In genomic region chr22:47613606-47614350, GRCh38 we compare ENCODE assay signal across 24 cellular contexts.
"Had no signal": no experiment of that assay in that cellular context is flagged by ENCODE, and none has a peak within 500 bp of the region (broad histone marks: within the 10 kb centered on the region; RNA-seq: fewer than 3 reads in every experiment).

No MANE protein-coding gene starts in this region.

- H3K4me1 ChIP-seq: heart left ventricle, left ventricle myocardium inferior, neural progenitor cell, parathyroid adenoma, psoas muscle, right lobe of liver, stomach, transverse colon had no signal

- H3K4me2 ChIP-seq: neural progenitor cell had no signal

- H3K4me3 ChIP-seq: dorsolateral prefrontal cortex, heart left ventricle, left ventricle myocardium inferior, lung, neural progenitor cell, psoas muscle, right lobe of liver, skin epidermis, stomach, thoracic aorta, transverse colon had no signal

- H3K27me3 ChIP-seq: neural progenitor cell, right lobe of liver had no signal

- DNase-seq: cortex of kidney; effector memory CD4-positive, alpha-beta T cell; hypothalamus; islet precursor cell; left ventricle myocardium inferior; mesenchymal stem cell; midbrain; occipital lobe; right lobe of liver; stimulated activated CD4-positive, alpha-beta T cell treated with anti-CD3 and anti-CD28 coated beads, Interleukin-12 subunit alpha, Interleukin-12 subunit beta, amount 100 ng/mL, for 4 hours; stimulated activated naive CD4-positive, alpha-beta T cell; stomach; substantia nigra; transverse colon had no signal

- ATAC-seq: esophagus mucosa; heart left ventricle; natural killer cell treated with Interleukin-12 subunit alpha and Interleukin-12 subunit beta and Interleukin-15 and Interleukin-18, amount 100 ng/mL, for 72 hours; psoas muscle; right lobe of liver had no signal

- H3K9ac ChIP-seq: neural progenitor cell, parathyroid adenoma had no signal

- H3K36me3 ChIP-seq: heart left ventricle, left ventricle myocardium inferior, neural progenitor cell, right lobe of liver, stomach, thoracic aorta, transverse colon had no signal

- H2AFZ ChIP-seq: neural progenitor cell, parathyroid adenoma had no signal

- H3K9me3 ChIP-seq: psoas muscle, right lobe of liver, thoracic aorta, transverse colon had no signal

- H3K27ac ChIP-seq: dorsolateral prefrontal cortex, heart left ventricle, left ventricle myocardium inferior, neural progenitor cell, parathyroid adenoma, psoas muscle, right lobe of liver, skin epidermis, stomach, thoracic aorta, transverse colon had no signal
